17 cellular contexts compared by ENCODE assay signal in genomic region chr13:94371855-94372254, GRCh38.
DNase-seq lines count a peak whose midpoint lies in the region; ATAC-seq, FAIRE-seq and TF ChIP-seq lines count a peak whose summit lies in the region.
"Had no signal": no experiment of that assay in that cellular context is flagged by ENCODE, and none has a peak within 500 bp of the region (broad histone marks: within the 10 kb centered on the region; RNA-seq: fewer than 3 reads in every experiment).

No MANE protein-coding gene starts in this region.

- H3K4me1 Mint-ChIP-seq in neural crest cell: peaks cover 5% of the 10 kb centered on the region
- H3K4me1 Mint-ChIP-seq in CD4-positive, alpha-beta T cell (ENCODE audit: low read depth): no peaks in the 10 kb centered on the region
- H3K4me1 Mint-ChIP-seq: CD4-positive, alpha-beta memory T cell had no signal

- TF ChIP-seq CTCF in HEK293 (tag by site-specific recombination; IDR thresholded peaks at IDR 0.05) (no peak), K562 (IDR thresholded peaks at IDR 0.05 in 2 of 3, conservative IDR thresholded peaks at IDR 0.05 in 1 of 3; ENCODE audit: insufficient read depth in 2 of 3, low read depth in 1 of 3, low read length in 3 of 3) (no peak), neural crest cell (conservative IDR thresholded peaks at IDR 0.05) (no peak), A673 (conservative IDR thresholded peaks at IDR 0.05; ENCODE audit: low read depth, low read length) (no peak)
- no peak for TF ChIP-seq CTCF in CD4-positive, alpha-beta T cell (IDR thresholded peaks at IDR 0.05)

- no peaks in the 10 kb centered on the region for H3K79me2 ChIP-seq in K562 (ENCODE audit: control insufficient read depth, insufficient read depth, low read length)

- 0% methylated on average over 2 of the region's 3 CpGs for WGBS in K562 (ENCODE audit: insufficient coverage, low coverage, missing lambda C conversion rate)

- H3K4me2 ChIP-seq in K562 (ENCODE audit: insufficient read depth, low read length): no peak overlapping the region

- CTCF ChIA-PET in HEK293 (lab: Yijun Ruan, JAX) (interaction anchor here (0.6 kb wide), 1 partner anchor 121 kb away, joined by 3 read pairs; no protein-coding TSS in a partner anchor), K562 (lab: Yijun Ruan, JAX; ENCODE audit: low intra/inter-chr PET ratio) (no interaction called here), A673 (lab: Charles Lee) (no interaction called here)
- CTCF ChIA-PET in CD4-positive, alpha-beta T cell (lab: Charles Lee): no interaction called here

- H3K27ac ChIP-seq in HEK293 (ENCODE audit: extremely low read depth, low read depth, low read length) (no peak overlapping the region), K562 (ENCODE audit: extremely low read depth, low read depth, low read length) (no peak overlapping the region), A673 (ENCODE audit: low read depth, low read length, poor library complexity, severe bottlenecking) (no peak overlapping the region)
- H3K27ac ChIP-seq in CD4-positive, alpha-beta T cell (ENCODE audit: low read depth, low read length): no peak overlapping the region
- H3K27ac ChIP-seq: C4-2B, GM23248 had no signal

- in situ Hi-C loops in K562 (cut with MboI): no loop called here

- H4K20me1 ChIP-seq in K562 (replicated peaks; ENCODE audit: control insufficient read depth, insufficient read depth, low read length): no peaks in the 10 kb centered on the region

- no peak for ATAC-seq in K562
- ATAC-seq in CD4-positive, alpha-beta T cell (ENCODE audit: poor library complexity): no peak

- FAIRE-seq in K562 (lab: Jason Lieb, UNC): no peak
- FAIRE-seq: A204.1, GM12892, GM18507 had no signal

- DNase-seq in K562 (ENCODE audit: extremely low read depth in 1 of 4, low spot score in 3 of 4) (no peak), neural crest cell (ENCODE audit: low read depth, low spot score) (no peak), HuH-7 (ENCODE audit: low spot score) (no peak), COLO668 (lab: John Stamatoyannopoulos, UW; ENCODE audit: unreplicated experiment) (no peak), A673 (ENCODE audit: low spot score) (no peak)
- no peak for DNase-seq in CD4-positive, alpha-beta T cell
- DNase-seq: AML-193; CD4-positive, alpha-beta memory T cell; DMS 273 treated with DMSO at 0.1 percent for 48 hours; GDM1; GM23248; H7 had no signal

- H3K9me3 ChIP-seq in HEK293 (ENCODE audit: control insufficient read depth, insufficient read depth, low read depth, low read length) (no peaks in the 10 kb centered on the region), K562 (replicated peaks; ENCODE audit: control insufficient read depth, insufficient read depth, low read depth, low read length) (no peaks in the 10 kb centered on the region), A673 (ENCODE audit: low read depth, low read length, poor library complexity, severe bottlenecking) (no peaks in the 10 kb centered on the region)
- no peaks in the 10 kb centered on the region for H3K9me3 ChIP-seq in CD4-positive, alpha-beta T cell (ENCODE audit: control insufficient read depth, low read length)

- H3K36me3 ChIP-seq in HEK293 (ENCODE audit: control insufficient read depth in 2 of 2, insufficient read depth in 1 of 2, low read length in 2 of 2) (no peaks in the 10 kb centered on the region), K562 (ENCODE audit: control insufficient read depth, insufficient read depth, low read length) (no peaks in the 10 kb centered on the region), A673 (ENCODE audit: insufficient read depth, low read length, poor library complexity, severe bottlenecking) (no peaks in the 10 kb centered on the region)

- intact Hi-C loops in K562 (cut with micrococcal nuclease) (no loop called here), A673 (cut with micrococcal nuclease; ENCODE audit: unreplicated experiment) (no loop called here)
- intact Hi-C loops in CD4-positive, alpha-beta T cell (cut with DNase I, micrococcal nuclease): no loop called here

- BruUV-seq in K562 (replicated peaks; lab: Mats Ljungman, UMichigan): no TSS peak
- BruUV-seq in A673 (replicated peaks; lab: Mats Ljungman, UMichigan): no TSS peak

- peak overlapping the region; percentile 47 for H3K4me3 Mint-ChIP-seq in neural crest cell
- H3K4me3 Mint-ChIP-seq in CD4-positive, alpha-beta T cell: no peak overlapping the region
- H3K4me3 Mint-ChIP-seq: CD4-positive, alpha-beta memory T cell had no signal

- H3K27me3 ChIP-seq in K562 (ENCODE audit: control insufficient read depth in 2 of 2, insufficient read depth in 2 of 2, low read length in 2 of 2) (no peaks in the 10 kb centered on the region), A673 (replicated peaks; ENCODE audit: insufficient read depth, low read depth, low read length, poor library complexity) (no peaks in the 10 kb centered on the region)
- H3K27me3 ChIP-seq in CD4-positive, alpha-beta T cell (ENCODE audit: control insufficient read depth, insufficient read depth, low read length): no peaks in the 10 kb centered on the region

- TF ChIP-seq POLR2A in K562 (conservative IDR thresholded peaks at IDR 0.05): no peak

- no peak overlapping the region for H3K9ac ChIP-seq in K562 (ENCODE audit: insufficient read depth in 1 of 2, low read depth in 2 of 2, low read length in 2 of 2)
- H3K9ac ChIP-seq: GM23248 had no signal

- H3K9me1 ChIP-seq in K562 (ENCODE audit: control insufficient read depth, insufficient read depth, low read length): no peaks in the 10 kb centered on the region

- peaks cover 6% of the 10 kb centered on the region for H3K36me3 Mint-ChIP-seq in neural crest cell (ENCODE audit: low read depth)
- H3K36me3 Mint-ChIP-seq in CD4-positive, alpha-beta T cell (ENCODE audit: low read depth): no peaks in the 10 kb centered on the region
- H3K36me3 Mint-ChIP-seq: CD4-positive, alpha-beta memory T cell had no signal

- no peak overlapping the region for H2AFZ ChIP-seq in K562 (ENCODE audit: low read depth, low read length)
- H2AFZ ChIP-seq: GM23248 had no signal

- H3K27me3 Mint-ChIP-seq in neural crest cell (ENCODE audit: low read depth): no peaks in the 10 kb centered on the region
- peaks cover 22% of the 10 kb centered on the region for H3K27me3 Mint-ChIP-seq in CD4-positive, alpha-beta T cell

- H3K4me1 ChIP-seq in HEK293 (ENCODE audit: control insufficient read depth, insufficient read depth, low read length) (no peaks in the 10 kb centered on the region), K562 (replicated peaks in 1 of 2; ENCODE audit: control insufficient read depth in 2 of 2, insufficient read depth in 2 of 2, low read length in 2 of 2) (no peaks in the 10 kb centered on the region), A673 (ENCODE audit: insufficient read depth, low read length, poor library complexity, severe bottlenecking) (no peaks in the 10 kb centered on the region)

- H3K9me3 Mint-ChIP-seq in neural crest cell: peaks cover 3% of the 10 kb centered on the region
- H3K9me3 Mint-ChIP-seq in CD4-positive, alpha-beta T cell: no peaks in the 10 kb centered on the region

- POLR2A ChIA-PET in HEK293 (lab: Yijun Ruan, JAX) (no interaction called here), K562 (lab: Yijun Ruan, JAX) (no interaction called here), A673 (lab: Charles Lee; ENCODE audit: low non-redundant PET) (no interaction called here)
- POLR2A ChIA-PET in CD4-positive, alpha-beta T cell (lab: Charles Lee): no interaction called here

- no peak overlapping the region for H3K27ac Mint-ChIP-seq in neural crest cell (ENCODE audit: unreplicated experiment)
- no peak overlapping the region for H3K27ac Mint-ChIP-seq in CD4-positive, alpha-beta T cell
- H3K27ac Mint-ChIP-seq: CD4-positive, alpha-beta memory T cell had no signal

- no peak overlapping the region for H3K4me3 ChIP-seq in HEK293 (ENCODE audit: low read depth, low read length)
- H3K4me3 ChIP-seq in K562: no peak overlapping the region
- no peak overlapping the region for H3K4me3 ChIP-seq in A673 (ENCODE audit: low read depth, low read length, poor library complexity, severe bottlenecking)
- H3K4me3 ChIP-seq: GM23248 had no signal

- TF ChIP-seq RAD21 in K562 (CRISPR knock-in tag; conservative IDR thresholded peaks at IDR 0.05 in 1 of 2, IDR thresholded peaks at IDR 0.05 in 1 of 2): no peak

- TF ChIP-seq EP300 in K562 (IDR thresholded peaks at IDR 0.05; ENCODE audit: low read length): no peak

TF ChIP-seq in HEK293, 187 proteins besides CTCF, POLR2A, EP300 and RAD21:
- TF ChIP-seq PRDM1 (tag by site-specific recombination; IDR thresholded peaks at IDR 0.05): 0 out of 2 replicates have a peak, but pooled peaks have one; percentile 29
- no peak for TF ChIP-seq EGR2 (tag by site-specific recombination; IDR thresholded peaks at IDR 0.05; ENCODE audit: low read depth)

TF ChIP-seq in K562, 482 proteins besides CTCF, POLR2A, EP300 and RAD21 (continues in another document):
- TF ChIP-seq CC2D1A (IDR thresholded peaks at IDR 0.05) (no peak), MITF (IDR thresholded peaks at IDR 0.05) (no peak), ZNF277 (CRISPR knock-in tag; IDR thresholded peaks at IDR 0.05; ENCODE audit: borderline replicate concordance) (no peak), ZNF324 (CRISPR knock-in tag; IDR thresholded peaks at IDR 0.05) (no peak), ZNF140 (CRISPR knock-in tag; IDR thresholded peaks at IDR 0.05) (no peak), ZNF445 (CRISPR knock-in tag; IDR thresholded peaks at IDR 0.05; ENCODE audit: low read depth) (no peak), CHD4 (IDR thresholded peaks at IDR 0.05; ENCODE audit: insufficient read depth, insufficient replicate concordance, low read depth, low read length, poor library complexity, severe bottlenecking) (no peak), CEBPB (tag; IDR thresholded peaks at IDR 0.05) (no peak), PYGO2 (tag; IDR thresholded peaks at IDR 0.05) (no peak)
